ENCODE assay signal across 10 cellular contexts in genomic region chr19:1065606-1066109, GRCh38. TPM values are rescaled to one million over a fixed set of nuclear protein-coding genes. Genes with fewer than 3 reads are reported as not detected.
DNase-seq lines count a peak whose midpoint lies in the region; ATAC-seq, FAIRE-seq and TF ChIP-seq lines count a peak whose summit lies in the region.
"Had no signal": no experiment of that assay in that cellular context is flagged by ENCODE, and none has a peak within 500 bp of the region (broad histone marks: within the 10 kb centered on the region; RNA-seq: fewer than 3 reads in every experiment).

No MANE protein-coding gene starts in this region.

- in situ Hi-C loops in HepG2 (cut with HindIII; ENCODE audit: extremely low pct_ligation_motif_present, low pct_unique_long_range_greater_than_20kb): loop anchor here (5.0 kb wide), 1 partner anchor 37 kb away; the partner anchor contains the start of gene GPX4

- peaks cover 9 to 12% of the 10 kb centered on the region in 2 donors for H3K36me3 Mint-ChIP-seq in activated T-cell treated with anti-CD3 and anti-CD28 coated beads, Interleukin-2, amount 50 U/mL, for 72 hours (ENCODE audit: insufficient read depth in 2 of 2)

- no peaks in the 10 kb centered on the region for H3K9me3 ChIP-seq in HepG2 (ENCODE audit: low read length)

- peak; percentile 90 for DNase-seq in 8988T
- peak; percentile 60 for DNase-seq in H54 (ENCODE audit: insufficient read length, low spot score)
- no peak for DNase-seq in activated T-cell treated with anti-CD3 and anti-CD28 coated beads, Interleukin-2, amount 50 U/mL, for 72 hours
- no peak for DNase-seq in HepG2 (ENCODE audit: low spot score)
- DNase-seq in NCI-H1092 treated with DMSO at 0.1 percent for 48 hours (lab: John Stamatoyannopoulos, UW): no peak
- no peak for DNase-seq in dedifferentiated amniotic fluid mesenchymal stem cell (ENCODE audit: extremely low spot score)
- DNase-seq in NCI-H2196 treated with DMSO at 0.1 percent for 48 hours (lab: John Stamatoyannopoulos, UW; ENCODE audit: unreplicated experiment): no peak
- DNase-seq in NCI-H345 (lab: John Stamatoyannopoulos, UW): no peak
- DNase-seq: NK-92 treated with Interleukin-12 subunit alpha and Interleukin-12 subunit beta, amount 100 ng/mL, for 24 hours had no signal

- H3K36me3 ChIP-seq in HepG2 (replicated peaks in 1 of 2; ENCODE audit: control insufficient read depth in 1 of 2, insufficient read depth in 2 of 2, low read length in 2 of 2): no peaks in the 10 kb centered on the region

- no peaks in the 10 kb centered on the region for H3K79me2 ChIP-seq in HepG2 (ENCODE audit: insufficient read depth, low read length)

- TF ChIP-seq EP300 in HepG2 (IDR thresholded peaks at IDR 0.05; ENCODE audit: low read depth in 2 of 2, low read length in 2 of 2): no peak
- no peak for TF ChIP-seq EP300 in HepG2 (CRISPR knock-in tag; IDR thresholded peaks at IDR 0.05; ENCODE audit: borderline replicate concordance)

- H2AFZ ChIP-seq in HepG2 (ENCODE audit: low read length): no peak overlapping the region

- no peak overlapping the region for H3K27ac Mint-ChIP-seq in activated T-cell treated with anti-CD3 and anti-CD28 coated beads, Interleukin-2, amount 50 U/mL, for 72 hours

- BruUV-seq in HepG2 (replicated peaks; lab: Mats Ljungman, UMichigan): no TSS peak

- H3K4me1 Mint-ChIP-seq in activated T-cell treated with anti-CD3 and anti-CD28 coated beads, Interleukin-2, amount 50 U/mL, for 72 hours (ENCODE audit: low read depth): peaks cover 39% of the 10 kb centered on the region

- 8% methylated on average over 11 of the region's 17 CpGs for WGBS in HepG2 (ENCODE audit: low lambda C conversion rate)

- TF ChIP-seq RAD21 in HepG2 (CRISPR knock-in tag; IDR thresholded peaks at IDR 0.05): no peak

- no peak for FAIRE-seq in H54 (lab: Jason Lieb, UNC)
- FAIRE-seq in HepG2 (lab: Jason Lieb, UNC): no peak
- FAIRE-seq: colon had no signal

- POLR2A ChIA-PET in HepG2 (lab: Yijun Ruan, JAX): interaction anchor here (0.7 to 2.7 kb wide), 8 partner anchors 10 to 39 kb away, joined by 3 to 10 read pairs (median 4); partner anchors contain the start of genes ABCA7 and GPX4

- 0 out of 2 replicates have a peak, but pooled peaks have one; percentile 13 for TF ChIP-seq POLR2A in H54 (IDR thresholded peaks at IDR 0.05; ENCODE audit: low read depth, low read length)
- no peak for TF ChIP-seq POLR2A in HepG2 (IDR thresholded peaks at IDR 0.05; ENCODE audit: insufficient read depth in 1 of 2, low read depth in 2 of 2, low read length in 2 of 2)

- CTCF ChIA-PET in HepG2 (lab: Yijun Ruan, JAX; ENCODE audit: low intra/inter-chr PET ratio, low total read pairs): no interaction called here

- H3K27ac ChIP-seq in HepG2 (ENCODE audit: extremely low read length, insufficient read depth, low read length): peak overlapping the region; percentile 6

- no peaks in the 10 kb centered on the region for H4K20me1 ChIP-seq in HepG2 (ENCODE audit: insufficient read depth, low read length)

- H3K4me2 ChIP-seq in HepG2 (ENCODE audit: low read depth, low read length): peak overlapping the region; percentile 86

- no peaks in the 10 kb centered on the region for H3K27me3 ChIP-seq in HepG2 (ENCODE audit: control insufficient read depth in 1 of 2, insufficient read depth in 2 of 2, low read length in 2 of 2)

- peak overlapping the region; percentile 25 to 78 for H3K4me3 Mint-ChIP-seq in activated T-cell treated with anti-CD3 and anti-CD28 coated beads, Interleukin-2, amount 50 U/mL, for 72 hours

- no peaks in the 10 kb centered on the region for H3K27me3 Mint-ChIP-seq in activated T-cell treated with anti-CD3 and anti-CD28 coated beads, Interleukin-2, amount 50 U/mL, for 72 hours (ENCODE audit: low read depth)

- H3K9ac ChIP-seq in HepG2 (ENCODE audit: insufficient read depth, low read depth, low read length): no peak overlapping the region

- intact Hi-C loops in HepG2 (cut with micrococcal nuclease; ENCODE audit: unreplicated experiment): no loop called here

- no peak for ATAC-seq in activated T-cell treated with anti-CD3 and anti-CD28 coated beads, Interleukin-2, amount 50 U/mL, for 72 hours (replicated peaks in 1 of 2)
- peak; percentile 50 for ATAC-seq in HepG2

- no peak; the same call in 1 of the 2 replicates for TF ChIP-seq CTCF in HepG2 (CRISPR knock-in tag; IDR thresholded peaks at IDR 0.05)

- H3K4me1 ChIP-seq in HepG2 (ENCODE audit: insufficient read depth, low read length): peaks cover 37% of the 10 kb centered on the region

- H3K4me3 ChIP-seq in HepG2 (replicated peaks in 1 of 3; ENCODE audit: insufficient read depth in 1 of 3, low read depth in 2 of 3, low read length in 3 of 3): peak overlapping the region in 2 of 3 experiments; percentile 33 to 78; a peak in 4 of 6 replicates

- no peaks in the 10 kb centered on the region for H3K9me3 Mint-ChIP-seq in activated T-cell treated with anti-CD3 and anti-CD28 coated beads, Interleukin-2, amount 50 U/mL, for 72 hours

RNA-seq across cellular contexts. Expression of gene ARHGAP45, which starts 1.3 kb away (rescaled TPM):
- 100 to 1,000 TPM; 235 to 236 TPM for total RNA-seq in activated T-cell treated with anti-CD3 and anti-CD28 coated beads, Interleukin-2, amount 50 U/mL, for 72 hours
- total RNA-seq in HepG2 (2016; rRNA removed; fragmentation: Illumina TruSeq; extraction: Trizol): 0.48 and 0.84 TPM in 2 replicates
- 0.35 and 0.51 TPM in 2 replicates for total RNA-seq in HepG2 (2016; cell fraction: cytosol; rRNA removed; fragmentation: Illumina TruSeq; extraction: Trizol; ENCODE audit: low read depth)
- 0.16 and 0.50 TPM in 2 replicates for total RNA-seq in HepG2 (2016; cell fraction: insoluble cytoplasmic fraction; rRNA removed; fragmentation: Illumina TruSeq; extraction: Trizol)
- 0.38 and 0.40 TPM in 2 replicates for total RNA-seq in HepG2 (2016; cell fraction: membrane; rRNA removed; fragmentation: Illumina TruSeq; extraction: Trizol)
- 0.28 and 0.63 TPM in 2 replicates for total RNA-seq in HepG2 (2016; cell fraction: nucleus; rRNA removed; fragmentation: Illumina TruSeq; extraction: Trizol)
- 32.0 and 40.3 TPM in 2 replicates for polyA plus RNA-seq in HepG2 (2011; rRNA removed)
- 17.7 and 31.9 TPM in 2 replicates for polyA plus RNA-seq in HepG2 (2011; cell fraction: cytosol; rRNA removed)
- polyA plus RNA-seq in HepG2 (2011; cell fraction: nucleus; rRNA removed): 222 and 325 TPM in 2 replicates
- polyA plus RNA-seq in HepG2 (2012): 21.8 and 23.4 TPM in 2 replicates
- polyA plus RNA-seq in HepG2 (2016; cell fraction: cytosol; fragmentation: Illumina TruSeq; extraction: Trizol; ENCODE audit: low read depth): not detected in 2 replicates
- 0.41 and 0.69 TPM in 2 replicates for polyA plus RNA-seq in HepG2 (2016; cell fraction: insoluble cytoplasmic fraction; fragmentation: Illumina TruSeq; extraction: Trizol; ENCODE audit: low read depth)
- polyA plus RNA-seq in HepG2 (2016; cell fraction: membrane; fragmentation: Illumina TruSeq; extraction: Trizol; ENCODE audit: low read depth): not detected in 2 replicates
- polyA plus RNA-seq in HepG2 (2016; cell fraction: nucleus; fragmentation: Illumina TruSeq; extraction: Trizol; ENCODE audit: insufficient read depth, low read depth): 1.5 TPM in 2 replicates
- polyA minus RNA-seq in HepG2 (2011; rRNA and poly(A)+ RNA removed; ENCODE audit: low replicate concordance): 18.3 and 37.9 TPM in 2 replicates
- polyA minus RNA-seq in HepG2 (2011; cell fraction: cytosol; rRNA and poly(A)+ RNA removed): 19.3 and 20.1 TPM in 2 replicates
- polyA minus RNA-seq in HepG2 (2011; cell fraction: nucleus; rRNA and poly(A)+ RNA removed): 25.0 and 29.0 TPM in 2 replicates

RNA-seq across cellular contexts. Expression of gene ABCA7, which starts 25.8 kb away (rescaled TPM):
- total RNA-seq in activated T-cell treated with anti-CD3 and anti-CD28 coated beads, Interleukin-2, amount 50 U/mL, for 72 hours: 10 to 100 TPM; 34.3 to 37.1 TPM
- 1.3 and 4.4 TPM in 2 replicates for total RNA-seq in HepG2 (2016; rRNA removed; fragmentation: Illumina TruSeq; extraction: Trizol)
- 3.4 and 3.5 TPM in 2 replicates for total RNA-seq in HepG2 (2016; cell fraction: cytosol; rRNA removed; fragmentation: Illumina TruSeq; extraction: Trizol; ENCODE audit: low read depth)
- total RNA-seq in HepG2 (2016; cell fraction: insoluble cytoplasmic fraction; rRNA removed; fragmentation: Illumina TruSeq; extraction: Trizol): 2.5 and 6.4 TPM in 2 replicates
- total RNA-seq in HepG2 (2016; cell fraction: membrane; rRNA removed; fragmentation: Illumina TruSeq; extraction: Trizol): 1.7 and 2.0 TPM in 2 replicates
- 7.8 and 9.7 TPM in 2 replicates for total RNA-seq in HepG2 (2016; cell fraction: nucleus; rRNA removed; fragmentation: Illumina TruSeq; extraction: Trizol)
- 32.4 and 41.2 TPM in 2 replicates for polyA plus RNA-seq in HepG2 (2011; rRNA removed)
- polyA plus RNA-seq in HepG2 (2011; cell fraction: cytosol; rRNA removed): 27.7 and 35.9 TPM in 2 replicates
- 316 and 410 TPM in 2 replicates for polyA plus RNA-seq in HepG2 (2011; cell fraction: nucleus; rRNA removed)
- 29.1 and 29.7 TPM in 2 replicates for polyA plus RNA-seq in HepG2 (2012)
- polyA plus RNA-seq in HepG2 (2016; cell fraction: cytosol; fragmentation: Illumina TruSeq; extraction: Trizol; ENCODE audit: low read depth): 0.23 and 0.72 TPM in 2 replicates
- 1.6 and 2.2 TPM in 2 replicates for polyA plus RNA-seq in HepG2 (2016; cell fraction: insoluble cytoplasmic fraction; fragmentation: Illumina TruSeq; extraction: Trizol; ENCODE audit: low read depth)
- polyA plus RNA-seq in HepG2 (2016; cell fraction: membrane; fragmentation: Illumina TruSeq; extraction: Trizol; ENCODE audit: low read depth): 0.54 and 0.71 TPM in 2 replicates
- 25.9 and 28.7 TPM in 2 replicates for polyA plus RNA-seq in HepG2 (2016; cell fraction: nucleus; fragmentation: Illumina TruSeq; extraction: Trizol; ENCODE audit: insufficient read depth, low read depth)
- polyA minus RNA-seq in HepG2 (2011; rRNA and poly(A)+ RNA removed; ENCODE audit: low replicate concordance): 20.1 and 68.5 TPM in 2 replicates
- 20.8 and 23.1 TPM in 2 replicates for polyA minus RNA-seq in HepG2 (2011; cell fraction: cytosol; rRNA and poly(A)+ RNA removed)
- polyA minus RNA-seq in HepG2 (2011; cell fraction: nucleus; rRNA and poly(A)+ RNA removed): 41.6 and 44.5 TPM in 2 replicates

RNA-seq across cellular contexts. Expression of gene POLR2E, which starts 29.5 kb away (rescaled TPM):
- total RNA-seq in activated T-cell treated with anti-CD3 and anti-CD28 coated beads, Interleukin-2, amount 50 U/mL, for 72 hours: 100 to 1,000 TPM; 176 to 179 TPM
- 140 TPM in 2 replicates for total RNA-seq in HepG2 (2016; rRNA removed; fragmentation: Illumina TruSeq; extraction: Trizol)
- total RNA-seq in HepG2 (2016; cell fraction: cytosol; rRNA removed; fragmentation: Illumina TruSeq; extraction: Trizol; ENCODE audit: low read depth): 43.4 and 44.8 TPM in 2 replicates
- total RNA-seq in HepG2 (2016; cell fraction: insoluble cytoplasmic fraction; rRNA removed; fragmentation: Illumina TruSeq; extraction: Trizol): 135 and 141 TPM in 2 replicates
- 89.0 and 92.5 TPM in 2 replicates for total RNA-seq in HepG2 (2016; cell fraction: membrane; rRNA removed; fragmentation: Illumina TruSeq; extraction: Trizol)
- 54.0 and 55.3 TPM in 2 replicates for total RNA-seq in HepG2 (2016; cell fraction: nucleus; rRNA removed; fragmentation: Illumina TruSeq; extraction: Trizol)
- 272 and 305 TPM in 2 replicates for polyA plus RNA-seq in HepG2 (2011; rRNA removed)
- polyA plus RNA-seq in HepG2 (2011; cell fraction: cytosol; rRNA removed): 222 and 337 TPM in 2 replicates
- 150 and 188 TPM in 2 replicates for polyA plus RNA-seq in HepG2 (2011; cell fraction: nucleus; rRNA removed)
- 201 and 222 TPM in 2 replicates for polyA plus RNA-seq in HepG2 (2012)
- 94.9 and 102 TPM in 2 replicates for polyA plus RNA-seq in HepG2 (2016; cell fraction: cytosol; fragmentation: Illumina TruSeq; extraction: Trizol; ENCODE audit: low read depth)
- polyA plus RNA-seq in HepG2 (2016; cell fraction: insoluble cytoplasmic fraction; fragmentation: Illumina TruSeq; extraction: Trizol; ENCODE audit: low read depth): 246 and 282 TPM in 2 replicates
- 145 and 159 TPM in 2 replicates for polyA plus RNA-seq in HepG2 (2016; cell fraction: membrane; fragmentation: Illumina TruSeq; extraction: Trizol; ENCODE audit: low read depth)
- 179 TPM in 2 replicates for polyA plus RNA-seq in HepG2 (2016; cell fraction: nucleus; fragmentation: Illumina TruSeq; extraction: Trizol; ENCODE audit: insufficient read depth, low read depth)
- 343 and 389 TPM in 2 replicates for polyA minus RNA-seq in HepG2 (2011; rRNA and poly(A)+ RNA removed; ENCODE audit: low replicate concordance)
- 104 and 129 TPM in 2 replicates for polyA minus RNA-seq in HepG2 (2011; cell fraction: cytosol; rRNA and poly(A)+ RNA removed)
- 39.5 and 42.0 TPM in 2 replicates for polyA minus RNA-seq in HepG2 (2011; cell fraction: nucleus; rRNA and poly(A)+ RNA removed)

RNA-seq across cellular contexts. Expression of gene GPX4, which starts 38.1 kb away (rescaled TPM):
- 100 to 1,000 TPM; 251 to 308 TPM for total RNA-seq in activated T-cell treated with anti-CD3 and anti-CD28 coated beads, Interleukin-2, amount 50 U/mL, for 72 hours
- total RNA-seq in HepG2 (2016; rRNA removed; fragmentation: Illumina TruSeq; extraction: Trizol): 426 and 535 TPM in 2 replicates
- 2,785 and 3,522 TPM in 2 replicates for total RNA-seq in HepG2 (2016; cell fraction: cytosol; rRNA removed; fragmentation: Illumina TruSeq; extraction: Trizol; ENCODE audit: low read depth)
- 340 and 561 TPM in 2 replicates for total RNA-seq in HepG2 (2016; cell fraction: insoluble cytoplasmic fraction; rRNA removed; fragmentation: Illumina TruSeq; extraction: Trizol)
- total RNA-seq in HepG2 (2016; cell fraction: membrane; rRNA removed; fragmentation: Illumina TruSeq; extraction: Trizol): 1,902 and 2,313 TPM in 2 replicates
- 168 and 177 TPM in 2 replicates for total RNA-seq in HepG2 (2016; cell fraction: nucleus; rRNA removed; fragmentation: Illumina TruSeq; extraction: Trizol)
- polyA plus RNA-seq in HepG2 (2011; rRNA removed): 613 and 728 TPM in 2 replicates
- polyA plus RNA-seq in HepG2 (2011; cell fraction: cytosol; rRNA removed): 837 and 1,257 TPM in 2 replicates
- 557 and 562 TPM in 2 replicates for polyA plus RNA-seq in HepG2 (2011; cell fraction: nucleus; rRNA removed)
- polyA plus RNA-seq in HepG2 (2012): 539 and 705 TPM in 2 replicates
- polyA plus RNA-seq in HepG2 (2016; cell fraction: cytosol; fragmentation: Illumina TruSeq; extraction: Trizol; ENCODE audit: low read depth): 3,701 and 4,930 TPM in 2 replicates
- 454 and 583 TPM in 2 replicates for polyA plus RNA-seq in HepG2 (2016; cell fraction: insoluble cytoplasmic fraction; fragmentation: Illumina TruSeq; extraction: Trizol; ENCODE audit: low read depth)
- polyA plus RNA-seq in HepG2 (2016; cell fraction: membrane; fragmentation: Illumina TruSeq; extraction: Trizol; ENCODE audit: low read depth): 2,313 and 2,706 TPM in 2 replicates
- 387 and 420 TPM in 2 replicates for polyA plus RNA-seq in HepG2 (2016; cell fraction: nucleus; fragmentation: Illumina TruSeq; extraction: Trizol; ENCODE audit: insufficient read depth, low read depth)
- 195 and 435 TPM in 2 replicates for polyA minus RNA-seq in HepG2 (2011; rRNA and poly(A)+ RNA removed; ENCODE audit: low replicate concordance)
- 211 and 241 TPM in 2 replicates for polyA minus RNA-seq in HepG2 (2011; cell fraction: cytosol; rRNA and poly(A)+ RNA removed)
- polyA minus RNA-seq in HepG2 (2011; cell fraction: nucleus; rRNA and poly(A)+ RNA removed): 51.6 and 73.4 TPM in 2 replicates

RNA-seq across cellular contexts. Expression of gene CNN2, which starts 39.2 kb away (rescaled TPM):
- 100 to 1,000 TPM in 1 of 2 donors, 10 to 100 TPM in 1; 98.9 to 124 TPM for total RNA-seq in activated T-cell treated with anti-CD3 and anti-CD28 coated beads, Interleukin-2, amount 50 U/mL, for 72 hours
- total RNA-seq in HepG2 (2016; rRNA removed; fragmentation: Illumina TruSeq; extraction: Trizol): 70.0 and 84.5 TPM in 2 replicates
- total RNA-seq in HepG2 (2016; cell fraction: cytosol; rRNA removed; fragmentation: Illumina TruSeq; extraction: Trizol; ENCODE audit: low read depth): 29.8 and 31.9 TPM in 2 replicates
- total RNA-seq in HepG2 (2016; cell fraction: insoluble cytoplasmic fraction; rRNA removed; fragmentation: Illumina TruSeq; extraction: Trizol): 66.1 and 74.6 TPM in 2 replicates
- 70.9 and 77.3 TPM in 2 replicates for total RNA-seq in HepG2 (2016; cell fraction: membrane; rRNA removed; fragmentation: Illumina TruSeq; extraction: Trizol)
- 37.1 and 39.3 TPM in 2 replicates for total RNA-seq in HepG2 (2016; cell fraction: nucleus; rRNA removed; fragmentation: Illumina TruSeq; extraction: Trizol)
- 58.1 and 63.6 TPM in 2 replicates for polyA plus RNA-seq in HepG2 (2011; rRNA removed)
- polyA plus RNA-seq in HepG2 (2011; cell fraction: cytosol; rRNA removed): 71.9 and 76.4 TPM in 2 replicates
- polyA plus RNA-seq in HepG2 (2011; cell fraction: nucleus; rRNA removed): 59.2 and 73.6 TPM in 2 replicates
- polyA plus RNA-seq in HepG2 (2012): 37.6 and 46.6 TPM in 2 replicates
- 36.8 and 41.0 TPM in 2 replicates for polyA plus RNA-seq in HepG2 (2016; cell fraction: cytosol; fragmentation: Illumina TruSeq; extraction: Trizol; ENCODE audit: low read depth)
- polyA plus RNA-seq in HepG2 (2016; cell fraction: insoluble cytoplasmic fraction; fragmentation: Illumina TruSeq; extraction: Trizol; ENCODE audit: low read depth): 82.0 and 114 TPM in 2 replicates
- polyA plus RNA-seq in HepG2 (2016; cell fraction: membrane; fragmentation: Illumina TruSeq; extraction: Trizol; ENCODE audit: low read depth): 75.2 and 79.7 TPM in 2 replicates
- polyA plus RNA-seq in HepG2 (2016; cell fraction: nucleus; fragmentation: Illumina TruSeq; extraction: Trizol; ENCODE audit: insufficient read depth, low read depth): 90.2 and 93.1 TPM in 2 replicates
- polyA minus RNA-seq in HepG2 (2011; rRNA and poly(A)+ RNA removed; ENCODE audit: low replicate concordance): 84.2 and 138 TPM in 2 replicates
- polyA minus RNA-seq in HepG2 (2011; cell fraction: cytosol; rRNA and poly(A)+ RNA removed): 122 and 138 TPM in 2 replicates
- polyA minus RNA-seq in HepG2 (2011; cell fraction: nucleus; rRNA and poly(A)+ RNA removed): 21.5 and 28.6 TPM in 2 replicates

Comparison
In these comparisons a context has a peak if more than half of its experiments do, and no peak if none do; other contexts are left out.
1. DNase-seq: peak in 8988T (single experiment) and H54 (single experiment); none in activated T-cell treated with anti-CD3 and anti-CD28 coated beads, Interleukin-2, amount 50 U/mL, for 72 hours (0 of 2), HepG2 (single experiment), NCI-H1092 treated with DMSO at 0.1 percent for 48 hours (single experiment), dedifferentiated amniotic fluid mesenchymal stem cell (single experiment), NCI-H2196 treated with DMSO at 0.1 percent for 48 hours (single experiment) and NCI-H345 (single experiment).
2. RNA of gene ARHGAP45, which starts 1.3 kb away (total RNA-seq): 235 to 236 TPM in activated T-cell treated with anti-CD3 and anti-CD28 coated beads, Interleukin-2, amount 50 U/mL, for 72 hours; 0.16 to 0.84 TPM in HepG2; every median in the first group is over 100 times any median in the second.